In the genomic region with DNA sequence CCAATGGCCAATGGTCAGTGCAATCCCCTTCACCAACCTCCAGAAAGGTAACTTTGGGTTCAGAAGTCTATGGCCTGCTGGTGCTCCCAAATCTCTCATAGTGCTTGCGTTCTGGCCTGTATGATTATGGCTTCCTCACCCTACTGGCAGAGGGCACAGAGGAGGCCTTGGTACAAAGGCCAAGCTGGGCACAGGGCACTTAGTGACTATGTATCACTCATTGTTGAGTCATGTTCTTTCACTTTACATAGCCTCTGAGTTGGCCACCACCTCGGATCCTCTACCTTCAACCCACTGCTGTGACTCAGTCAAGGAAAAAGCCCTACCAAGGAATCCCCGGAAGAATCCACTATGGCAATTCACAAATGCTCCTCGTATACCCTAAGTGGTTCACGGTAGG, we compare ENCODE assay signal across 16 cellular contexts.
A peak's percentile ranks its signal among the peaks of the same experiment; 100 is the strongest.
DNase-seq lines count a peak whose midpoint lies in the region; ATAC-seq and TF ChIP-seq lines count a peak whose summit lies in the region.
"Had no signal": no experiment of that assay in that cellular context is flagged by ENCODE, and none has a peak within 500 bp of the region (broad histone marks: within the 10 kb centered on the region; RNA-seq: fewer than 3 reads in every experiment).

No MANE protein-coding gene starts in this region.

- TF ChIP-seq POLR2A in body of pancreas (IDR thresholded peaks at IDR 0.05): no peak

- H3K9me3 ChIP-seq in body of pancreas: no peaks in the 10 kb centered on the region
- H3K9me3 ChIP-seq: gastroesophageal sphincter had no signal

- H3K4me1 ChIP-seq in body of pancreas: no peaks in the 10 kb centered on the region
- H3K4me1 ChIP-seq: gastroesophageal sphincter had no signal

- peaks cover 68% of the 10 kb centered on the region for H3K4me1 Mint-ChIP-seq in HFFc6 (ENCODE audit: low read depth)
- H3K4me1 Mint-ChIP-seq: activated naive CD8-positive, alpha-beta T cell treated with anti-CD3 and anti-CD28 coated beads, Interleukin-2, amount 10 ng/mL, durations not matched to agents 7 days and 5 days; central memory CD8-positive, alpha-beta T cell had no signal

- H3K9me3 Mint-ChIP-seq in HFFc6: no peaks in the 10 kb centered on the region
- H3K9me3 Mint-ChIP-seq: activated naive CD8-positive, alpha-beta T cell treated with anti-CD3 and anti-CD28 coated beads, Interleukin-2, amount 10 ng/mL, durations not matched to agents 7 days and 5 days; central memory CD8-positive, alpha-beta T cell; nephron had no signal

- intact Hi-C loops in body of pancreas (cut with DNase I): no loop called here

- TF ChIP-seq CTCF in HFFc6 (IDR thresholded peaks at IDR 0.05) (no peak), foreskin fibroblast (IDR thresholded peaks at IDR 0.05; ENCODE audit: low read depth, low read length) (no peak), body of pancreas (IDR thresholded peaks at IDR 0.05) (no peak)

- no peaks in the 10 kb centered on the region for H3K27me3 Mint-ChIP-seq in HFFc6 (ENCODE audit: insufficient read depth)

- DNase-seq in HFFc6: peak; percentile 46
- DNase-seq in RPMI7951 (ENCODE audit: low read depth): peak; percentile 65
- DNase-seq in foreskin fibroblast: peak; percentile 66 to 71
- DNase-seq in stromal cell of bone marrow (ENCODE audit: low read depth): peak; percentile 30
- no peak for DNase-seq in NCI-H2171 (lab: John Stamatoyannopoulos, UW)
- DNase-seq in activated gamma-delta T cell (lab: John Stamatoyannopoulos, UW): no peak
- DNase-seq in body of pancreas: no peak
- DNase-seq: activated CD4-positive, alpha-beta T cell treated with anti-CD3 and anti-CD28 coated beads for 4 hours; activated naive CD8-positive, alpha-beta T cell treated with anti-CD3 and anti-CD28 coated beads, Interleukin-2, amount 10 ng/mL, durations not matched to agents 7 days and 5 days; effector memory CD4-positive, alpha-beta T cell; NCI-H1048 had no signal

- no peaks in the 10 kb centered on the region for H3K36me3 ChIP-seq in body of pancreas (replicated peaks in 1 of 2; ENCODE audit: insufficient read depth in 1 of 2, low read depth in 2 of 2)
- H3K36me3 ChIP-seq: gastroesophageal sphincter had no signal

- H3K27ac ChIP-seq in body of pancreas: no peak overlapping the region
- H3K27ac ChIP-seq: gastroesophageal sphincter had no signal

- H3K4me3 Mint-ChIP-seq in HFFc6: no peak overlapping the region
- H3K4me3 Mint-ChIP-seq: activated naive CD8-positive, alpha-beta T cell treated with anti-CD3 and anti-CD28 coated beads, Interleukin-2, amount 10 ng/mL, durations not matched to agents 7 days and 5 days; central memory CD8-positive, alpha-beta T cell; nephron had no signal

- peak overlapping the region; percentile 55 for H3K27ac Mint-ChIP-seq in HFFc6
- H3K27ac Mint-ChIP-seq: activated naive CD8-positive, alpha-beta T cell treated with anti-CD3 and anti-CD28 coated beads, Interleukin-2, amount 10 ng/mL, durations not matched to agents 7 days and 5 days had no signal

- H3K27me3 ChIP-seq in body of pancreas: no peaks in the 10 kb centered on the region
- H3K27me3 ChIP-seq: gastroesophageal sphincter had no signal

- H3K36me3 Mint-ChIP-seq in HFFc6 (ENCODE audit: low read depth): peaks cover 5% of the 10 kb centered on the region; the same call in 1 of the 2 replicates
- H3K36me3 Mint-ChIP-seq: activated naive CD8-positive, alpha-beta T cell treated with anti-CD3 and anti-CD28 coated beads, Interleukin-2, amount 10 ng/mL, durations not matched to agents 7 days and 5 days had no signal

- no peak for ATAC-seq in body of pancreas
- ATAC-seq: gastroesophageal sphincter, GM12878, Right ventricle myocardium inferior had no signal

- WGBS in body of pancreas, 2 donors: 82 to 91% methylated on average over 5 of the region's 5 CpGs

- H3K4me3 ChIP-seq in foreskin fibroblast (ENCODE audit: low read depth in 1 of 2, low read length in 2 of 2) (no peak overlapping the region), body of pancreas (no peak overlapping the region)
- H3K4me3 ChIP-seq: gastroesophageal sphincter, GM12878 had no signal

Comparison
In these comparisons a context has a peak if more than half of its experiments do, and no peak if none do; other contexts are left out.
1. DNase-seq: peak in HFFc6 (single experiment), RPMI7951 (single experiment), foreskin fibroblast (2 of 2) and stromal cell of bone marrow (single experiment); none in NCI-H2171 (single experiment), activated gamma-delta T cell (single experiment) and body of pancreas (0 of 4).